Comparison of ENCODE assay signal across 23 cellular contexts in the genomic region with DNA sequence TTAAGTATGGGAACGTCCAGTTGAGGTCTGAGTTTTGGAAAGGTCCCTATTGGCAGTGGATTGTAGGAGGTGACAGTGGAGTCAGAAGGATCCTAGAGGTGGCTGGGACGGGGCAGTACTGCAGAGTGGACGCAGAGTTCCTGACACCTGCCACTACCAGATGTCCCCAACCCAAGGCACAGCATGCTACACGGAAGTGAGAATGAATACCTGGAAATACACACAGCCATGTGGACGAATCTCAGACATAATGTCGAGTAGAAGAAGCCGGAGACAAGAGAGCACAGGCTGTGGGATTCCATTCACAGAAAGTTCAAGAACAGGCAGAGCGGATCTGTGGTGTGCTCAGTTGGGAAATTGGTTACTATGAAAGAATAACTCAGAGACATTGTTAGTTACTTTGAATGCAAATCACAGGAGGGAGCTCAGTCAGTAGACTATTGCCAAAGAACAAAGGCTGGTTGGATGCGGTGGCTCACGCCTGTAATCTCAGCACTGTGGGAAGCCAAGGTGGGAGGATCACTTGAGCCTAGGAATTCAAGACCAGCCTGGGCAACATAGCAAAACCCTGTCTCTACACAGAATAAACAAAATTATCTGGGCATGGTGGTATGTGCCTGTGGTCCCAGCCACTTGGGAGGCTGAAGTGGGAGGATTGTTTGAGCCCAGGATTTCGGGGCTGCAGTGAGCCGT. TPM values are rescaled to one million over a fixed set of nuclear protein-coding genes. Genes with fewer than 3 reads are reported as not detected.
"Had no signal": no experiment of that assay in that cellular context is flagged by ENCODE, and none has a peak within 500 bp of the region (broad histone marks: within the 10 kb centered on the region; RNA-seq: fewer than 3 reads in every experiment).

No MANE protein-coding gene starts in this region.

- H3K4me3 Mint-ChIP-seq: activated CD4-positive, alpha-beta T cell treated with anti-CD3 and anti-CD28 coated beads, Interleukin-2, amount 10 ng/mL, durations not matched to agents 24 days and 14 days; activated naive CD4-positive, alpha-beta T cell treated with anti-CD3 and anti-CD28 coated beads, Interleukin-2, amount 10 ng/mL, durations not matched to agents 7 days and 5 days; activated naive CD8-positive, alpha-beta T cell treated with anti-CD3 and anti-CD28 coated beads for 36 hours; activated T-helper 17 cell treated with anti-CD3 and anti-CD28 coated beads, Interleukin-2, amount 50 U/mL, for 72 hours; T-helper 2 cell treated with Interferon-gamma antibody and Interleukin-4, amounts not matched to agents 5 μg/mL and 100 μg/mL, for 36 hours had no signal

- H3K4me1 Mint-ChIP-seq: activated CD4-positive, alpha-beta T cell treated with anti-CD3 and anti-CD28 coated beads, Interleukin-2, amount 10 ng/mL, durations not matched to agents 24 days and 14 days; activated naive CD4-positive, alpha-beta T cell treated with anti-CD3 and anti-CD28 coated beads, Interleukin-2, amount 10 ng/mL, durations not matched to agents 7 days and 5 days; activated naive CD8-positive, alpha-beta T cell treated with anti-CD3 and anti-CD28 coated beads for 36 hours; activated T-helper 17 cell treated with anti-CD3 and anti-CD28 coated beads, Interleukin-2, amount 50 U/mL, for 72 hours had no signal

- H3K36me3 Mint-ChIP-seq: activated naive CD4-positive, alpha-beta T cell treated with anti-CD3 and anti-CD28 coated beads, Interleukin-2, amount 10 ng/mL, durations not matched to agents 7 days and 5 days; activated naive CD8-positive, alpha-beta T cell treated with anti-CD3 and anti-CD28 coated beads for 36 hours had no signal

- DNase-seq: activated CD4-positive, alpha-beta T cell treated with anti-CD3 and anti-CD28 coated beads for 1 hour; activated CD4-positive, alpha-beta T cell treated with anti-CD3 and anti-CD28 coated beads, Interleukin-2, amount 10 ng/mL, durations not matched to agents 24 days and 14 days; activated CD4-positive, alpha-beta T cell treated with anti-CD3 and anti-CD28 coated beads, Interleukin-2, amount 50 U/mL, for 48 hours; activated gamma-delta T cell treated with Interleukin-2 at 50 U/mL for 16 hours; activated naive CD4-positive, alpha-beta T cell treated with anti-CD3 and anti-CD28 coated beads, Interleukin-2, amount 10 ng/mL, durations not matched to agents 7 days and 5 days; activated naive CD8-positive, alpha-beta T cell treated with anti-CD3 and anti-CD28 coated beads for 36 hours; activated T-cell treated with anti-CD3 and anti-CD28 coated beads for 4 hours; activated T-cell treated with anti-CD3 and anti-CD28 coated beads, Interleukin-2, amount 50 U/mL, for 48 hours; Kasumi-1; KBM-7; NCI-H1105 treated with DMSO at 0.1 percent for 48 hours; NCI-H1436 treated with DMSO at 0.1 percent for 48 hours; NCI-H187; NCI-H2081; NCI-H446; NCI-H524; Peyer's patch; SHP77; SW 1271 had no signal

- H3K4me1 ChIP-seq: Peyer's patch, SJSA1 had no signal

- H3K27me3 Mint-ChIP-seq: activated T-helper 17 cell treated with anti-CD3 and anti-CD28 coated beads, Interleukin-2, amount 50 U/mL, for 72 hours had no signal

- H3K9me3 ChIP-seq: Peyer's patch, SJSA1 had no signal

- H3K27me3 ChIP-seq: Peyer's patch had no signal

- H3K27ac ChIP-seq: Peyer's patch, SJSA1 had no signal

- H3K4me3 ChIP-seq: Peyer's patch, SJSA1 had no signal

- H3K27ac Mint-ChIP-seq: activated CD4-positive, alpha-beta T cell treated with anti-CD3 and anti-CD28 coated beads, Interleukin-2, amount 10 ng/mL, durations not matched to agents 24 days and 14 days; activated naive CD4-positive, alpha-beta T cell treated with anti-CD3 and anti-CD28 coated beads, Interleukin-2, amount 10 ng/mL, durations not matched to agents 7 days and 5 days; activated naive CD8-positive, alpha-beta T cell treated with anti-CD3 and anti-CD28 coated beads for 36 hours; activated T-helper 17 cell treated with anti-CD3 and anti-CD28 coated beads, Interleukin-2, amount 50 U/mL, for 72 hours; T-helper 2 cell treated with Interferon-gamma antibody and Interleukin-4, amounts not matched to agents 5 μg/mL and 100 μg/mL, for 36 hours had no signal

- H3K36me3 ChIP-seq: Peyer's patch, SJSA1 had no signal

- H3K9me3 Mint-ChIP-seq: activated CD4-positive, alpha-beta T cell treated with anti-CD3 and anti-CD28 coated beads, Interleukin-2, amount 10 ng/mL, durations not matched to agents 24 days and 14 days; activated naive CD4-positive, alpha-beta T cell treated with anti-CD3 and anti-CD28 coated beads, Interleukin-2, amount 10 ng/mL, durations not matched to agents 7 days and 5 days; activated T-helper 17 cell treated with anti-CD3 and anti-CD28 coated beads, Interleukin-2, amount 50 U/mL, for 72 hours had no signal

- ATAC-seq: activated T-helper 17 cell treated with anti-CD3 and anti-CD28 coated beads, Interleukin-2, amount 50 U/mL, for 72 hours; SK-N-SH treated with all-trans-retinoic acid at 6 μM for 48 hours had no signal

RNA-seq across cellular contexts. Expression of a gene that starts 37.4 kb away (rescaled TPM):
- total RNA-seq: SJSA1 had no signal

RNA-seq across cellular contexts. Expression of a gene that starts 44.9 kb away (rescaled TPM):
- total RNA-seq: SJSA1 had no signal
